Comparison of ENCODE assay signal across 1 cellular context in genomic region chr12:6133642-6134041, GRCh38.
TF ChIP-seq lines count a peak whose summit lies in the region.

No MANE protein-coding gene starts in this region.

TF ChIP-seq in IMR-90, 13 proteins besides CTCF, POLR2A, EP300 and RAD21 (continued from another document):
- TF ChIP-seq ELK1 (IDR thresholded peaks at IDR 0.05; ENCODE audit: borderline replicate concordance, low read depth, low read length): no peak
